Comparison of ENCODE assay signal across 1 cellular context in genomic region chr13:23514076-23514475, GRCh38.
TF ChIP-seq lines count a peak whose summit lies in the region.

No MANE protein-coding gene starts in this region.

TF ChIP-seq in GM12878, 131 proteins besides CTCF, POLR2A, EP300 and RAD21:
- TF ChIP-seq IKZF2 (IDR thresholded peaks at IDR 0.05) = no peak
- TF ChIP-seq FOXM1 (IDR thresholded peaks at IDR 0.05; ENCODE audit: low read depth, low read length) = no peak
- TF ChIP-seq SMC3 (IDR thresholded peaks at IDR 0.05; ENCODE audit: borderline replicate concordance, low read length) = no peak
- TF ChIP-seq RELA (IDR thresholded peaks at IDR 0.05; ENCODE audit: borderline replicate concordance, partially characterized antibody) = no peak
- no peak for TF ChIP-seq NR2C1 (IDR thresholded peaks at IDR 0.05)
- TF ChIP-seq IRF5 (IDR thresholded peaks at IDR 0.05; ENCODE audit: borderline replicate concordance) = no peak
- TF ChIP-seq NFIC (IDR thresholded peaks at IDR 0.05; ENCODE audit: low read depth, low read length) = no peak
- TF ChIP-seq, protein P1, sequence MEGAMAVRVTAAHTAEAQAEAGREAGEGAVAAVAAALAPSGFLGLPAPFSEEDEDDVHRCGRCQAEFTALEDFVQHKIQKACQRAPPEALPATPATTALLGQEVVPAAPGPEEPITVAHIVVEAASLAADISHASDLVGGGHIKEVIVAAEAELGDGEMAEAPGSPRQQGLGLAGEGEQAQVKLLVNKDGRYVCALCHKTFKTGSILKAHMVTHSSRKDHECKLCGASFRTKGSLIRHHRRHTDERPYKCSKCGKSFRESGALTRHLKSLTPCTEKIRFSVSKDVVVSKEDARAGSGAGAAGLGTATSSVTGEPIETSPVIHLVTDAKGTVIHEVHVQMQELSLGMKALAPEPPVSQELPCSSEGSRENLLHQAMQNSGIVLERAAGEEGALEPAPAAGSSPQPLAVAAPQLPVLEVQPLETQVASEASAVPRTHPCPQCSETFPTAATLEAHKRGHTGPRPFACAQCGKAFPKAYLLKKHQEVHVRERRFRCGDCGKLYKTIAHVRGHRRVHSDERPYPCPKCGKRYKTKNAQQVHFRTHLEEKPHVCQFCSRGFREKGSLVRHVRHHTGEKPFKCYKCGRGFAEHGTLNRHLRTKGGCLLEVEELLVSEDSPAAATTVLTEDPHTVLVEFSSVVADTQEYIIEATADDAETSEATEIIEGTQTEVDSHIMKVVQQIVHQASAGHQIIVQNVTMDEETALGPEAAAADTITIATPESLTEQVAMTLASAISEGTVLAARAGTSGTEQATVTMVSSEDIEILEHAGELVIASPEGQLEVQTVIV (IDR thresholded peaks at IDR 0.05; ENCODE audit: borderline replicate concordance, partially characterized antibody) = no peak
- no peak for TF ChIP-seq DPF2 (IDR thresholded peaks at IDR 0.05)
- TF ChIP-seq, protein P2, sequence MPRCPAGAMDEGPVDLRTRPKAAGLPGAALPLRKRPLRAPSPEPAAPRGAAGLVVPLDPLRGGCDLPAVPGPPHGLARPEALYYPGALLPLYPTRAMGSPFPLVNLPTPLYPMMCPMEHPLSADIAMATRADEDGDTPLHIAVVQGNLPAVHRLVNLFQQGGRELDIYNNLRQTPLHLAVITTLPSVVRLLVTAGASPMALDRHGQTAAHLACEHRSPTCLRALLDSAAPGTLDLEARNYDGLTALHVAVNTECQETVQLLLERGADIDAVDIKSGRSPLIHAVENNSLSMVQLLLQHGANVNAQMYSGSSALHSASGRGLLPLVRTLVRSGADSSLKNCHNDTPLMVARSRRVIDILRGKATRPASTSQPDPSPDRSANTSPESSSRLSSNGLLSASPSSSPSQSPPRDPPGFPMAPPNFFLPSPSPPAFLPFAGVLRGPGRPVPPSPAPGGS (IDR thresholded peaks at IDR 0.05; ENCODE audit: borderline replicate concordance, insufficient read depth, low read depth, low read length, poor library complexity, severe bottlenecking) = no peak
- TF ChIP-seq SIN3A (IDR thresholded peaks at IDR 0.05; ENCODE audit: low read depth, low read length) = no peak
- no peak for TF ChIP-seq ZNF687 (IDR thresholded peaks at IDR 0.05)
